1 cellular context compared by ENCODE assay signal in genomic region chr2:120760446-120761135, GRCh38.
TF ChIP-seq lines count a peak whose summit lies in the region.

No MANE protein-coding gene starts in this region.

TF ChIP-seq in GM23338, 12 proteins besides CTCF, POLR2A, EP300 and RAD21 (continued from another document):
- no peak for TF ChIP-seq NANOG (IDR thresholded peaks at IDR 0.05; ENCODE audit: borderline replicate concordance)
- no peak for TF ChIP-seq STAT1 (IDR thresholded peaks at IDR 0.05; ENCODE audit: unreplicated experiment)
- no peak for TF ChIP-seq EZH2 (IDR thresholded peaks at IDR 0.05; ENCODE audit: low read depth, unreplicated experiment)
- no peak for TF ChIP-seq JUNB (IDR thresholded peaks at IDR 0.05; ENCODE audit: unreplicated experiment)
- no peak for TF ChIP-seq REST (IDR thresholded peaks at IDR 0.05; ENCODE audit: unreplicated experiment)
- TF ChIP-seq ETS1 (IDR thresholded peaks at IDR 0.05), result no peak
